Comparison of ENCODE assay signal across 13 cellular contexts in genomic region chr4:109072595-109072994, GRCh38.
DNase-seq lines count a peak whose midpoint lies in the region; ATAC-seq and TF ChIP-seq lines count a peak whose summit lies in the region.
"Had no signal": no experiment of that assay in that cellular context is flagged by ENCODE, and none has a peak within 500 bp of the region (broad histone marks: within the 10 kb centered on the region; RNA-seq: fewer than 3 reads in every experiment).

No MANE protein-coding gene starts in this region.

- H3K27me3 Mint-ChIP-seq in stimulated activated naive CD8-positive, alpha-beta T cell treated with anti-CD3 and anti-CD28 coated beads, Interleukin-15, amount 100 ng/mL, for 72 hours = peaks cover 10% of the 10 kb centered on the region
- H3K27me3 Mint-ChIP-seq: activated naive CD4-positive, alpha-beta T cell treated with anti-CD3 and anti-CD28 coated beads, Interleukin-2, amount 50 U/mL, for 24 hours had no signal

- H3K4me1 Mint-ChIP-seq in stimulated activated naive CD8-positive, alpha-beta T cell treated with anti-CD3 and anti-CD28 coated beads, Interleukin-15, amount 100 ng/mL, for 72 hours = no peaks in the 10 kb centered on the region
- H3K4me1 Mint-ChIP-seq: activated naive CD4-positive, alpha-beta T cell treated with anti-CD3 and anti-CD28 coated beads, Interleukin-2, amount 50 U/mL, for 24 hours had no signal

- H3K4me3 ChIP-seq in fibroblast of villous mesenchyme (ENCODE audit: low read depth, low read length) = no peak overlapping the region
- H3K4me3 ChIP-seq: BLaER1 had no signal

- no peak for TF ChIP-seq CTCF in fibroblast of villous mesenchyme (IDR thresholded peaks at IDR 0.05; ENCODE audit: insufficient read depth, low read depth, low read length)

- H3K9me3 Mint-ChIP-seq in stimulated activated naive CD8-positive, alpha-beta T cell treated with anti-CD3 and anti-CD28 coated beads, Interleukin-15, amount 100 ng/mL, for 72 hours = no peaks in the 10 kb centered on the region
- H3K9me3 Mint-ChIP-seq: activated naive CD4-positive, alpha-beta T cell treated with anti-CD3 and anti-CD28 coated beads, Interleukin-2, amount 50 U/mL, for 24 hours; effector memory CD8-positive, alpha-beta T cell had no signal

- ATAC-seq in stimulated activated naive CD8-positive, alpha-beta T cell treated with anti-CD3 and anti-CD28 coated beads, Interleukin-15, amount 100 ng/mL, for 72 hours = peak; percentile 53
- ATAC-seq in stimulated activated naive CD8-positive, alpha-beta T cell treated with anti-CD3 and anti-CD28 coated beads, Interleukin-15, Interleukin-2, amounts not matched to agents 100 U/mL and 50 U/mL, for 24 hours = no peak
- ATAC-seq in HG02642 (IDR thresholded peaks at IDR 0.05; ENCODE audit: poor library complexity, unreplicated experiment) (no peak), HG03520 (IDR thresholded peaks at IDR 0.05; ENCODE audit: unreplicated experiment) (no peak)
- ATAC-seq: effector memory CD8-positive, alpha-beta T cell had no signal

- no peak overlapping the region for H3K4me3 Mint-ChIP-seq in stimulated activated naive CD8-positive, alpha-beta T cell treated with anti-CD3 and anti-CD28 coated beads, Interleukin-15, amount 100 ng/mL, for 72 hours
- H3K4me3 Mint-ChIP-seq: activated naive CD4-positive, alpha-beta T cell treated with anti-CD3 and anti-CD28 coated beads, Interleukin-2, amount 50 U/mL, for 24 hours; effector memory CD8-positive, alpha-beta T cell; neural crest cell had no signal

- peak overlapping the region in 1 of 2 donors; percentile 19 for H3K27ac Mint-ChIP-seq in stimulated activated naive CD8-positive, alpha-beta T cell treated with anti-CD3 and anti-CD28 coated beads, Interleukin-15, amount 100 ng/mL, for 72 hours
- H3K27ac Mint-ChIP-seq: activated naive CD4-positive, alpha-beta T cell treated with anti-CD3 and anti-CD28 coated beads, Interleukin-2, amount 50 U/mL, for 24 hours; effector memory CD8-positive, alpha-beta T cell had no signal

- DNase-seq in stimulated activated naive CD8-positive, alpha-beta T cell treated with anti-CD3 and anti-CD28 coated beads, Interleukin-15, amount 100 ng/mL, for 72 hours = no peak
- DNase-seq in stimulated activated naive CD8-positive, alpha-beta T cell treated with anti-CD3 and anti-CD28 coated beads, Interleukin-15, Interleukin-2, amounts not matched to agents 100 U/mL and 50 U/mL, for 24 hours = no peak
- DNase-seq in SIG-M5 (lab: John Stamatoyannopoulos, UW) (peak; percentile 8), fibroblast of villous mesenchyme (ENCODE audit: low read depth) (peak; percentile 95), nucleus accumbens (lab: John Stamatoyannopoulos, UW) (no peak), T-helper 9 cell (no peak)
- DNase-seq: effector memory CD8-positive, alpha-beta T cell; stimulated activated CD4-positive, alpha-beta T cell treated with anti-CD3 and anti-CD28 coated beads, Interleukin-2, amount 100 ng/mL, for 24 hours had no signal

Comparison
In these comparisons a context has a peak if more than half of its experiments do, and no peak if none do; other contexts are left out.
1. DNase-seq: peak in SIG-M5 (single experiment) and fibroblast of villous mesenchyme (single experiment); none in stimulated activated naive CD8-positive, alpha-beta T cell treated with anti-CD3 and anti-CD28 coated beads, Interleukin-15, amount 100 ng/mL, for 72 hours (0 of 2), stimulated activated naive CD8-positive, alpha-beta T cell treated with anti-CD3 and anti-CD28 coated beads, Interleukin-15, Interleukin-2, amounts not matched to agents 100 U/mL and 50 U/mL, for 24 hours (single experiment), nucleus accumbens (0 of 56) and T-helper 9 cell (single experiment).